12 cellular contexts compared by ENCODE assay signal in genomic region chr1:31924839-31925238, GRCh38. TPM values are rescaled to one million over a fixed set of nuclear protein-coding genes. Genes with fewer than 3 reads are reported as not detected.
DNase-seq lines count a peak whose midpoint lies in the region; ATAC-seq, FAIRE-seq and TF ChIP-seq lines count a peak whose summit lies in the region.
"Had no signal": no experiment of that assay in that cellular context is flagged by ENCODE, and none has a peak within 500 bp of the region (broad histone marks: within the 10 kb centered on the region; RNA-seq: fewer than 3 reads in every experiment).

No MANE protein-coding gene starts in this region.

- no peaks in the 10 kb centered on the region for H3K27me3 ChIP-seq in BLaER1 treated with 17β-estradiol and CSF1 and Interleukin-3, amounts not matched to agents 10 nM and 100 nM
- no peaks in the 10 kb centered on the region for H3K27me3 ChIP-seq in esophagus muscularis mucosa
- H3K27me3 ChIP-seq: SJSA1 had no signal

- 58% methylated on average over 1 of the region's 1 CpG for WGBS in esophagus muscularis mucosa

- H3K9me3 Mint-ChIP-seq in activated T-helper 17 cell treated with anti-CD3 and anti-CD28 coated beads, Interleukin-2, amount 50 U/mL, for 72 hours, result no peaks in the 10 kb centered on the region
- no peaks in the 10 kb centered on the region for H3K9me3 Mint-ChIP-seq in mesothelial cell of epicardium

- no peak for ATAC-seq in activated T-helper 17 cell treated with anti-CD3 and anti-CD28 coated beads, Interleukin-2, amount 50 U/mL, for 72 hours (replicated peaks)
- no peak for ATAC-seq in HG02678 (IDR thresholded peaks at IDR 0.05; ENCODE audit: unreplicated experiment)
- no peak for ATAC-seq in HG03457 (IDR thresholded peaks at IDR 0.05; ENCODE audit: unreplicated experiment)

- TF ChIP-seq POLR2A in GM12891 (IDR thresholded peaks at IDR 0.05; ENCODE audit: low read depth, low read length), result no peak
- no peak for TF ChIP-seq POLR2A in esophagus muscularis mucosa (IDR thresholded peaks at IDR 0.05; ENCODE audit: low read depth)

- intact Hi-C loops in esophagus muscularis mucosa (cut with DNase I), result loop anchor here (5.0 kb wide), 1 partner anchor 37 kb away; no protein-coding TSS in a partner anchor

- TF ChIP-seq CTCF in mesothelial cell of epicardium (IDR thresholded peaks at IDR 0.05; ENCODE audit: unreplicated experiment) (no peak), esophagus muscularis mucosa (IDR thresholded peaks at IDR 0.05) (no peak)

- peaks cover 46% of the 10 kb centered on the region for H3K4me1 Mint-ChIP-seq in activated T-helper 17 cell treated with anti-CD3 and anti-CD28 coated beads, Interleukin-2, amount 50 U/mL, for 72 hours
- peaks cover 53% of the 10 kb centered on the region for H3K4me1 Mint-ChIP-seq in mesothelial cell of epicardium

- FAIRE-seq in GM12891 (lab: Jason Lieb, UNC), result peak; percentile 35
- FAIRE-seq: frontal cortex had no signal

- peak overlapping the region; percentile 94 for H3K27ac Mint-ChIP-seq in activated T-helper 17 cell treated with anti-CD3 and anti-CD28 coated beads, Interleukin-2, amount 50 U/mL, for 72 hours
- peak overlapping the region; percentile 35 for H3K27ac Mint-ChIP-seq in mesothelial cell of epicardium

- H3K36me3 Mint-ChIP-seq in activated T-helper 17 cell treated with anti-CD3 and anti-CD28 coated beads, Interleukin-2, amount 50 U/mL, for 72 hours (ENCODE audit: low read depth), result peaks cover 76% of the 10 kb centered on the region
- peaks cover 3% of the 10 kb centered on the region for H3K36me3 Mint-ChIP-seq in mesothelial cell of epicardium

- H3K4me1 ChIP-seq in BLaER1 treated with 17β-estradiol and CSF1 and Interleukin-3, amounts not matched to agents 10 nM and 100 nM, result peaks cover 51 to 99% (median 76%) of the 10 kb centered on the region in 10 experiments
- H3K4me1 ChIP-seq in esophagus muscularis mucosa, result peaks cover 76 to 93% (median 87%) of the 10 kb centered on the region in 4 donors

- TF ChIP-seq EP300 in esophagus muscularis mucosa (IDR thresholded peaks at IDR 0.05), result no peak

- no peaks in the 10 kb centered on the region for H3K27me3 Mint-ChIP-seq in activated T-helper 17 cell treated with anti-CD3 and anti-CD28 coated beads, Interleukin-2, amount 50 U/mL, for 72 hours
- H3K27me3 Mint-ChIP-seq in mesothelial cell of epicardium (ENCODE audit: low read depth), result no peaks in the 10 kb centered on the region

- H3K4me2 ChIP-seq in BLaER1 treated with 17β-estradiol and CSF1 and Interleukin-3, amounts not matched to agents 10 nM and 100 nM, result peak overlapping the region in 8 of 11 experiments; percentile 12 to 99 (median 58); a peak in 10 of 22 replicates

- H3K27ac ChIP-seq in BLaER1 treated with 17β-estradiol and CSF1 and Interleukin-3, amounts not matched to agents 10 nM and 100 nM, result peak overlapping the region in 5 of 11 experiments; percentile 9 to 59 (median 54); a peak in 9 of 22 replicates
- peak overlapping the region in 1 of 4 donors; percentile 5 for H3K27ac ChIP-seq in esophagus muscularis mucosa (replicated peaks in 1 of 4)
- H3K27ac ChIP-seq: SJSA1 had no signal

- peaks cover 79 to 100% (median 98%) of the 10 kb centered on the region in 11 experiments for H4K20me1 ChIP-seq in BLaER1 treated with 17β-estradiol and CSF1 and Interleukin-3, amounts not matched to agents 10 nM and 100 nM

- peaks cover 11 to 67% (median 31%) of the 10 kb centered on the region in 11 experiments; a peak in 18 of 22 replicates for H3K36me3 ChIP-seq in BLaER1 treated with 17β-estradiol and CSF1 and Interleukin-3, amounts not matched to agents 10 nM and 100 nM
- H3K36me3 ChIP-seq in esophagus muscularis mucosa, result no peaks in the 10 kb centered on the region

- H3K4me3 Mint-ChIP-seq in activated T-helper 17 cell treated with anti-CD3 and anti-CD28 coated beads, Interleukin-2, amount 50 U/mL, for 72 hours, result peak overlapping the region; percentile 97
- no peak overlapping the region for H3K4me3 Mint-ChIP-seq in mesothelial cell of epicardium

- no peak overlapping the region for H3K4me3 ChIP-seq in BLaER1 treated with 17β-estradiol and CSF1 and Interleukin-3, amounts not matched to agents 10 nM and 100 nM
- H3K4me3 ChIP-seq in esophagus muscularis mucosa, result no peak overlapping the region
- H3K4me3 ChIP-seq: lung, SJSA1 had no signal

- 0 out of 22 replicates have a peak, but pooled peaks cover 0 to 5% (median 0%) of the 10 kb centered on the region in 11 experiments for H3K9me3 ChIP-seq in BLaER1 treated with 17β-estradiol and CSF1 and Interleukin-3, amounts not matched to agents 10 nM and 100 nM (replicated peaks in 1 of 11)
- H3K9me3 ChIP-seq in esophagus muscularis mucosa, result no peaks in the 10 kb centered on the region
- H3K9me3 ChIP-seq: SJSA1 had no signal

- DNase-seq in GM12891 (ENCODE audit: insufficient read length, low spot score), result no peak
- DNase-seq in mesothelial cell of epicardium (ENCODE audit: low spot score in 2 of 2, unreplicated experiment in 2 of 2), result no peak
- DNase-seq in esophagus muscularis mucosa (ENCODE audit: extremely low spot score), result no peak
- no peak for DNase-seq in AG08395 (ENCODE audit: low spot score)
- DNase-seq: NCI-H510A had no signal

- peak overlapping the region in 3 of 11 experiments; percentile 7 to 46 (median 45); a peak in 2 of 22 replicates for H3K9ac ChIP-seq in BLaER1 treated with 17β-estradiol and CSF1 and Interleukin-3, amounts not matched to agents 10 nM and 100 nM

TF ChIP-seq in GM12891, 5 proteins besides CTCF, POLR2A, EP300 and RAD21:
- TF ChIP-seq POU2F2 (IDR thresholded peaks at IDR 0.05; ENCODE audit: low read depth, low read length) (no peak), SPI1 (IDR thresholded peaks at IDR 0.05; ENCODE audit: low read depth, low read length) (no peak), TAF1 (IDR thresholded peaks at IDR 0.05; ENCODE audit: low read depth, low read length) (no peak), POLR2AphosphoS5 (IDR thresholded peaks at IDR 0.05; ENCODE audit: low read depth, low read length) (no peak), PAX5 (IDR thresholded peaks at IDR 0.05; ENCODE audit: insufficient read depth, low read length, severe bottlenecking) (no peak)

RNA-seq across cellular contexts. Expression of gene PTP4A2, which starts 13.3 kb away (rescaled TPM):
- polyA plus RNA-seq in GM12891 (2012; ENCODE audit: low read depth, missing spikeins), result 213 TPM
- 100 to 1,000 TPM; 285 to 351 TPM for total RNA-seq in activated T-helper 17 cell treated with anti-CD3 and anti-CD28 coated beads, Interleukin-2, amount 50 U/mL, for 72 hours
- total RNA-seq in mesothelial cell of epicardium (181 to 186 TPM (median 182 TPM) in 3 replicates), esophagus muscularis mucosa (100 to 1,000 TPM; 160 to 241 (median 173) TPM)
